In genomic region chr18:49231541-49231940, GRCh38 we compare ENCODE assay signal across 11 cellular contexts.
"Had no signal": no experiment of that assay in that cellular context is flagged by ENCODE, and none has a peak within 500 bp of the region (broad histone marks: within the 10 kb centered on the region; RNA-seq: fewer than 3 reads in every experiment).

No MANE protein-coding gene starts in this region.

- H3K9me3 ChIP-seq: HAP-1 had no signal

- H3K9me3 Mint-ChIP-seq: GM23338, HFFc6 had no signal

- H3K27ac ChIP-seq: GM23248 had no signal

- H3K4me2 ChIP-seq: GM23338 had no signal

- FAIRE-seq: H1, H54 had no signal

- H3K4me1 ChIP-seq: HAP-1 had no signal

- H3K4me1 Mint-ChIP-seq: GM23338, H9 had no signal

- H3K27ac Mint-ChIP-seq: GM23338, H9, HFFc6 had no signal

- DNase-seq: GM23248, GOT3, H7, H9, HCEC 1CT, HFFc6 had no signal

- H2AFZ ChIP-seq: GM23248, GM23338 had no signal

- H3K4me3 ChIP-seq: GM23248, GM23338, HAP-1 had no signal

- ATAC-seq: GM23338, HCT116 had no signal

- H3K4me3 Mint-ChIP-seq: GM23338, H9, HFFc6 had no signal

- H3K9ac ChIP-seq: GM23248 had no signal

- H3K36me3 ChIP-seq: HAP-1 had no signal
